9 cellular contexts compared by ENCODE assay signal in genomic region chr15:60720493-60721231, GRCh38.
DNase-seq lines count a peak whose midpoint lies in the region; ATAC-seq and TF ChIP-seq lines count a peak whose summit lies in the region.
"Had no signal": no experiment of that assay in that cellular context is flagged by ENCODE, and none has a peak within 500 bp of the region (broad histone marks: within the 10 kb centered on the region; RNA-seq: fewer than 3 reads in every experiment).

No MANE protein-coding gene starts in this region.

- H3K36me3 ChIP-seq in upper lobe of right lung, result no peaks in the 10 kb centered on the region
- no peaks in the 10 kb centered on the region for H3K36me3 ChIP-seq in SK-N-SH (replicated peaks in 1 of 2; ENCODE audit: control insufficient read depth in 1 of 2, insufficient read depth in 2 of 2, low read length in 1 of 2)

- peaks cover 3% of the 10 kb centered on the region for H3K9me3 Mint-ChIP-seq in activated naive CD8-positive, alpha-beta T cell (ENCODE audit: low read depth)

- peak; percentile 57 for ATAC-seq in GM21367 (IDR thresholded peaks at IDR 0.05; ENCODE audit: unreplicated experiment)
- ATAC-seq in upper lobe of right lung, result no peak

- peak overlapping the region; percentile 87 for H3K4me3 Mint-ChIP-seq in activated naive CD8-positive, alpha-beta T cell

- intact Hi-C loops in upper lobe of right lung (cut with DNase I), result no loop called here

- peak overlapping the region; percentile 99 for H3K27ac Mint-ChIP-seq in activated naive CD8-positive, alpha-beta T cell

- no peaks in the 10 kb centered on the region for H3K4me1 ChIP-seq in upper lobe of right lung
- no peaks in the 10 kb centered on the region for H3K4me1 ChIP-seq in SK-N-SH (ENCODE audit: control insufficient read depth in 1 of 2, insufficient read depth in 2 of 2, low read depth in 1 of 2, low read length in 1 of 2)

- peak in 4 of 5 experiments; percentile 4 to 79 (median 38) for DNase-seq in T-helper 2 cell
- DNase-seq in stimulated activated CD8-positive, alpha-beta memory T cell treated with anti-CD3 and anti-CD28 coated beads, Interleukin-7, amount 100 ng/mL, for 4 hours (ENCODE audit: low read depth in 2 of 2), result peak; percentile 28 to 53
- no peak for DNase-seq in NCI-H226
- no peak for DNase-seq in inferior parietal cortex (ENCODE audit: extremely low spot score)
- DNase-seq in upper lobe of right lung, result no peak
- DNase-seq in SK-N-SH, result no peak
- DNase-seq: NCI-H1930 had no signal

- H4K20me1 ChIP-seq in SK-N-SH (ENCODE audit: insufficient read depth), result no peaks in the 10 kb centered on the region

- H3K27ac ChIP-seq in upper lobe of right lung, result no peak overlapping the region
- no peak overlapping the region for H3K27ac ChIP-seq in SK-N-SH (ENCODE audit: low read depth in 2 of 2, low read length in 1 of 2)

- no peak for TF ChIP-seq RAD21 in SK-N-SH (IDR thresholded peaks at IDR 0.05; ENCODE audit: low read length)

- H3K9ac ChIP-seq in SK-N-SH, result no peak overlapping the region

- H3K4me2 ChIP-seq in SK-N-SH, result no peak overlapping the region

- no peak for TF ChIP-seq EP300 in SK-N-SH (IDR thresholded peaks at IDR 0.05; ENCODE audit: borderline replicate concordance in 1 of 2, low read depth in 1 of 2, low read length in 1 of 2)

- no peak overlapping the region for H2AFZ ChIP-seq in SK-N-SH (ENCODE audit: low read depth)

- H3K4me3 ChIP-seq in upper lobe of right lung (no peak overlapping the region), SK-N-SH (ENCODE audit: low read depth in 2 of 2, low read length in 1 of 2) (no peak overlapping the region)

- H3K27me3 Mint-ChIP-seq in activated naive CD8-positive, alpha-beta T cell, result no peaks in the 10 kb centered on the region

- no peaks in the 10 kb centered on the region for H3K79me2 ChIP-seq in SK-N-SH (ENCODE audit: insufficient read depth)

- H3K9me3 ChIP-seq in upper lobe of right lung, result no peaks in the 10 kb centered on the region
- no peaks in the 10 kb centered on the region for H3K9me3 ChIP-seq in SK-N-SH

- H3K27me3 ChIP-seq in upper lobe of right lung, result no peaks in the 10 kb centered on the region
- no peaks in the 10 kb centered on the region for H3K27me3 ChIP-seq in SK-N-SH (ENCODE audit: insufficient read depth)

- 66% methylated on average over 17 of the region's 17 CpGs for WGBS in SK-N-SH (ENCODE audit: low lambda C conversion rate)

- CTCF ChIA-PET in SK-N-SH (lab: Yijun Ruan, JAX), result interaction anchor here (1.2 kb wide), 1 partner anchor 14 kb away, joined by 3 read pairs; no protein-coding TSS in a partner anchor

- no peaks in the 10 kb centered on the region for H3K9me2 ChIP-seq in SK-N-SH

- peaks cover 49% of the 10 kb centered on the region for H3K4me1 Mint-ChIP-seq in activated naive CD8-positive, alpha-beta T cell (ENCODE audit: low read depth)

- no peaks in the 10 kb centered on the region for H3F3A ChIP-seq in SK-N-SH (replicated peaks; ENCODE audit: insufficient read depth)

- peaks cover 3% of the 10 kb centered on the region for H3K36me3 Mint-ChIP-seq in activated naive CD8-positive, alpha-beta T cell

- no peak for TF ChIP-seq CTCF in upper lobe of right lung (IDR thresholded peaks at IDR 0.05)
- TF ChIP-seq CTCF in SK-N-SH (IDR thresholded peaks at IDR 0.05), result no peak

- POLR2A ChIA-PET in SK-N-SH (lab: Yijun Ruan, JAX), result no interaction called here

TF ChIP-seq in SK-N-SH, 30 proteins besides CTCF, POLR2A, EP300 and RAD21:
- TF ChIP-seq NFIC (IDR thresholded peaks at IDR 0.05; ENCODE audit: borderline replicate concordance) (no peak), RFX5 (IDR thresholded peaks at IDR 0.05; ENCODE audit: low read length) (no peak), POLR2AphosphoS5 (IDR thresholded peaks at IDR 0.05; ENCODE audit: low read depth, low read length) (no peak), MAX (IDR thresholded peaks at IDR 0.05; ENCODE audit: low read depth) (no peak), USF1 (IDR thresholded peaks at IDR 0.05; ENCODE audit: borderline replicate concordance, low read depth) (no peak), YY1 (IDR thresholded peaks at IDR 0.05; ENCODE audit: low read depth) (no peak), SMC3 (IDR thresholded peaks at IDR 0.05; ENCODE audit: low read depth, low read length) (no peak), EZH2phosphoT487 (IDR thresholded peaks at IDR 0.05; ENCODE audit: borderline replicate concordance, low read depth) (no peak), ELF1 (IDR thresholded peaks at IDR 0.05) (no peak), TCF12 (IDR thresholded peaks at IDR 0.05) (no peak), GATA2 (CRISPR knock-in tag; IDR thresholded peaks at IDR 0.05) (no peak), MXI1 (IDR thresholded peaks at IDR 0.05; ENCODE audit: low read depth, low read length) (no peak), TEAD4 (IDR thresholded peaks at IDR 0.05; ENCODE audit: borderline replicate concordance, insufficient read depth) (no peak), FOSL2 (IDR thresholded peaks at IDR 0.05; ENCODE audit: borderline replicate concordance, low read depth) (no peak), NRF1 (IDR thresholded peaks at IDR 0.05; ENCODE audit: low read depth, low read length) (no peak)
TF ChIP-seq in SK-N-SH: peak in this region for 0.

Comparison
In these comparisons a context has a peak if more than half of its experiments do, and no peak if none do; other contexts are left out.
1. DNase-seq: peak in T-helper 2 cell (4 of 5) and stimulated activated CD8-positive, alpha-beta memory T cell treated with anti-CD3 and anti-CD28 coated beads, Interleukin-7, amount 100 ng/mL, for 4 hours (2 of 2); none in NCI-H226 (single experiment), inferior parietal cortex (single experiment), upper lobe of right lung (single experiment) and SK-N-SH (single experiment).